ENCODE assay signal across 8 cellular contexts in the genomic region with DNA sequence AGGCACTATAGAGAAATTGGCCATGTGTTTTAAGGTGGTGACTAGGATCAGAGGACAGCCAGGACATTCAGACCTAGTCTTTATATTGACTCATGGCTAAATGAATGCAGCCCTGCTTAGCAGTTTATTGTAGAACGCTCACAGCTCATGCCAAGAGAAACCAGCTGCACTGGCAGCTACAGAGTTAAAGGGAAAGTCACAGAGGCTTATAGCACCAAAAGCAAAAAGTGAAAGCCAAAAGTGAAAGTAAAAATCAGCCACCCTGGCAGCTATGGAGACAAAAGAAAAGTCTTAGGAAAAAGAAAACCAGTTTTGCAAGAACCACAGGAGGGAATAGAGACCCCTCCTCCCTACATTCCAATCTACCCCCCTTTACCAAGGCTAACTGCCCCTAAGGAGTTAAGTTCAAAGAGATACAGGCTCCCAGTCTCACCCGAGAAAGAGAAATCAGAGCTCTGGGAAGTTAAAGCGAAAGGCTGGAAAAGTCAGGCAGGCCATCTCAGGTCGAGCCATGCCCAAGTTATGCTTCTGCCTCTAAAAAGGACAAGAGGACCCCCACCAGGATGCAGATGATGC.
A peak's percentile ranks its signal among the peaks of the same experiment; 100 is the strongest.
DNase-seq lines count a peak whose midpoint lies in the region; ATAC-seq and TF ChIP-seq lines count a peak whose summit lies in the region.

No MANE protein-coding gene starts in this region.

- H3K4me3 ChIP-seq in MG63 (peak overlapping the region; percentile 45), subcutaneous abdominal adipose tissue (ENCODE audit: low read depth in 1 of 5, low read length in 5 of 5) (peak overlapping the region; percentile 64 to 86 (median 68))

- H3K4me3 Mint-ChIP-seq in brain, result peak overlapping the region; percentile 69 to 86 (median 80)

- peaks cover 33% of the 10 kb centered on the region for H3K4me1 Mint-ChIP-seq in brain

- no peaks in the 10 kb centered on the region for H3K36me3 ChIP-seq in MG63
- no peaks in the 10 kb centered on the region for H3K36me3 ChIP-seq in subcutaneous abdominal adipose tissue (ENCODE audit: control insufficient read depth in 5 of 5, insufficient read depth in 5 of 5, low read length in 5 of 5)

- H3K27ac Mint-ChIP-seq in brain, result peak overlapping the region; percentile 72 to 93 (median 91)

- no peaks in the 10 kb centered on the region for H3K36me3 Mint-ChIP-seq in brain

- H3K27me3 Mint-ChIP-seq in brain, result peaks cover 11% of the 10 kb centered on the region

- TF ChIP-seq CTCF in brain (conservative IDR thresholded peaks at IDR 0.05), result no peak

- H3K9me3 ChIP-seq in MG63, result no peaks in the 10 kb centered on the region
- no peaks in the 10 kb centered on the region for H3K9me3 ChIP-seq in subcutaneous abdominal adipose tissue (ENCODE audit: control insufficient read depth in 5 of 5, low read length in 5 of 5)

- no peak for ATAC-seq in GM21447 (IDR thresholded peaks at IDR 0.05; ENCODE audit: unreplicated experiment)

- peaks cover 6 to 19% (median 14%) of the 10 kb centered on the region in 5 donors for H3K4me1 ChIP-seq in subcutaneous abdominal adipose tissue (ENCODE audit: control insufficient read depth in 5 of 5, insufficient read depth in 5 of 5, low read length in 5 of 5)

- peaks cover 0 to 8% (median 3%) of the 10 kb centered on the region in 5 experiments for H3K9me3 Mint-ChIP-seq in brain

- H3K27me3 ChIP-seq in MG63 (no peaks in the 10 kb centered on the region), subcutaneous abdominal adipose tissue (ENCODE audit: control insufficient read depth in 5 of 5, insufficient read depth in 4 of 5, low read length in 5 of 5) (no peaks in the 10 kb centered on the region)

- peak overlapping the region; percentile 68 for H3K27ac ChIP-seq in subcutaneous abdominal adipose tissue (ENCODE audit: low read depth, low read length)

- peak; percentile 14 for DNase-seq in Caki2 (ENCODE audit: low read depth)
- DNase-seq in MG63, result peak; percentile 35
- peak; percentile 71 for DNase-seq in left kidney (ENCODE audit: low read depth, low spot score)
- DNase-seq in effector CD4-positive, alpha-beta T cell, result no peak
- DNase-seq in NCI-H526 (lab: John Stamatoyannopoulos, UW), result no peak

- in situ Hi-C loops in Caki2 (cut with HindIII; ENCODE audit: low pct_unique_long_range_greater_than_20kb, low sequenced_read_pairs), result no loop called here

- peak overlapping the region; percentile 64 to 81 (median 77) for H3K9ac ChIP-seq in subcutaneous abdominal adipose tissue (ENCODE audit: low read length in 5 of 5)

Comparison
In these comparisons a context has a peak if more than half of its experiments do, and no peak if none do; other contexts are left out.
1. DNase-seq: peak in Caki2 (single experiment), MG63 (single experiment) and left kidney (single experiment); none in effector CD4-positive, alpha-beta T cell (single experiment) and NCI-H526 (0 of 2).